In the genomic region with DNA sequence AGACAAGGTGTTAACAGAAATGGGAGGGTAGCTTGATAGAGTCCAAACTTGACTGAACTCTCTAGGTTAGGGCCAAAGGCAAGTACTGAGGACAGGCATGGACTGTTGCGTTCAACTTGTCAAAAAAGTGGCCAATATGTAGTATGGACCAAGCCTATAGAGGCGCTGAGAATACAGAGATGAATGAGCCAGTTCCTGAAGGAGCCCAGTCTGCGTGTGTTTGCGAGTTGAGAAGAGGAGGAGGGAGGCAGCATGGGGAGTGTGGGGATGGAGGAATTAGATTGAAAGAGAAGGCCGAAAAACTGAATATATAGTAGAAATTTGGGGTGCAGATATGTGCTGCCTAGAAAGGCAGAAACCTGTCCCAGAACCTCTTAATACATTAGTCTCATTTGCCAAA, we compare ENCODE assay signal across 8 cellular contexts. TPM values are rescaled to one million over a fixed set of nuclear protein-coding genes. Genes with fewer than 3 reads are reported as not detected.
DNase-seq lines count a peak whose midpoint lies in the region; ATAC-seq and TF ChIP-seq lines count a peak whose summit lies in the region.

No MANE protein-coding gene starts in this region.

- no peak overlapping the region for H4K91ac ChIP-seq in H9 (ENCODE audit: insufficient read length, low read depth, low read length)

- H2BK15ac ChIP-seq in H9 (ENCODE audit: low read depth, low read length): no peak overlapping the region

- H3K9me3 Mint-ChIP-seq in Caco-2 (ENCODE audit: unreplicated experiment): no peaks in the 10 kb centered on the region
- H3K9me3 Mint-ChIP-seq in H9: no peaks in the 10 kb centered on the region; a peak in 1 of 5 replicates
- H3K9me3 Mint-ChIP-seq in endodermal cell: no peaks in the 10 kb centered on the region
- peaks cover 0 to 5% (median 0%) of the 10 kb centered on the region in 11 donors for H3K9me3 Mint-ChIP-seq in naive thymus-derived CD4-positive, alpha-beta T cell

- H3K4me1 Mint-ChIP-seq in Caco-2 (ENCODE audit: low read depth, unreplicated experiment) (peaks cover 15% of the 10 kb centered on the region), H9 (peaks cover 35 to 40% of the 10 kb centered on the region in 2 experiments), endodermal cell (peaks cover 25% of the 10 kb centered on the region)
- peaks cover 23 to 43% (median 41%) of the 10 kb centered on the region in 7 donors for H3K4me1 Mint-ChIP-seq in naive thymus-derived CD4-positive, alpha-beta T cell

- no peaks in the 10 kb centered on the region for H4K20me1 ChIP-seq in H9 (ENCODE audit: control insufficient read depth, insufficient read depth, insufficient read length)

- no peak overlapping the region for H2BK120ac ChIP-seq in H9 (ENCODE audit: low read depth, low read length, poor library complexity, severe bottlenecking)

- no peaks in the 10 kb centered on the region for H3K27me3 ChIP-seq in Caco-2 (replicated peaks; ENCODE audit: control insufficient read depth, insufficient read depth, low read length)
- no peaks in the 10 kb centered on the region for H3K27me3 ChIP-seq in H9 (ENCODE audit: insufficient read depth, low read length)
- no peaks in the 10 kb centered on the region for H3K27me3 ChIP-seq in endodermal cell (ENCODE audit: control insufficient read depth, insufficient read depth, low read length, poor library complexity, severe bottlenecking)
- H3K27me3 ChIP-seq in naive thymus-derived CD4-positive, alpha-beta T cell (ENCODE audit: control insufficient read depth in 2 of 2, insufficient read depth in 2 of 2, low read length in 2 of 2): no peaks in the 10 kb centered on the region

- peak overlapping the region; percentile 47 for H3K4me3 ChIP-seq in Caco-2 (ENCODE audit: low read depth, low read length)
- peak overlapping the region; percentile 95 for H3K4me3 ChIP-seq in endodermal cell (ENCODE audit: low read length)
- peak overlapping the region; percentile 69 for H3K4me3 ChIP-seq in naive thymus-derived CD4-positive, alpha-beta T cell (ENCODE audit: low read length)

- no peak for ATAC-seq in naive thymus-derived CD4-positive, alpha-beta T cell
- no peak for ATAC-seq in HG02763 (IDR thresholded peaks at IDR 0.05; ENCODE audit: unreplicated experiment)

- peaks cover 5% of the 10 kb centered on the region; the same call in 1 of the 2 replicates for H3K79me2 ChIP-seq in H9 (ENCODE audit: insufficient read depth, low read length)

- H4K5ac ChIP-seq in H9 (ENCODE audit: insufficient read length, low read depth, low read length): no peak overlapping the region

- no peak overlapping the region for H2AK5ac ChIP-seq in H9 (ENCODE audit: insufficient read length, low read length)

- no peak overlapping the region for H3K14ac ChIP-seq in H9 (ENCODE audit: insufficient read depth, low read length)

- no peak overlapping the region for H3K23ac ChIP-seq in H9 (ENCODE audit: insufficient read length, low read depth, low read length)

- no peak overlapping the region for H3K18ac ChIP-seq in H9 (ENCODE audit: insufficient read length, low read depth, low read length)

- TF ChIP-seq CTCF in Caco-2 (IDR thresholded peaks at IDR 0.05; ENCODE audit: insufficient read depth in 1 of 2, low read depth in 1 of 2, low read length in 1 of 2, severe bottlenecking in 1 of 2, unreplicated experiment in 1 of 2) (no peak), H9 (conservative IDR thresholded peaks at IDR 0.05) (no peak), endodermal cell (conservative IDR thresholded peaks at IDR 0.05) (no peak)

- no peaks in the 10 kb centered on the region for H3K9me3 ChIP-seq in Caco-2
- no peaks in the 10 kb centered on the region for H3K9me3 ChIP-seq in H9 (ENCODE audit: control insufficient read depth, low read depth, low read length)
- no peaks in the 10 kb centered on the region for H3K9me3 ChIP-seq in endodermal cell (ENCODE audit: control insufficient read depth, low read length)
- no peaks in the 10 kb centered on the region for H3K9me3 ChIP-seq in naive thymus-derived CD4-positive, alpha-beta T cell (ENCODE audit: control insufficient read depth in 2 of 3, low read length in 3 of 3)

- peak overlapping the region; percentile 49 for H3K9ac ChIP-seq in H9 (ENCODE audit: extremely low read depth, insufficient read length, low read length)
- peak overlapping the region; percentile 70 for H3K9ac ChIP-seq in endodermal cell (ENCODE audit: extremely low read depth, low read length, poor library complexity, severe bottlenecking)

- H3K4ac ChIP-seq in H9 (ENCODE audit: low read depth, low read length): no peak overlapping the region

- no peak overlapping the region for H4K8ac ChIP-seq in H9 (replicated peaks; ENCODE audit: insufficient read length, low read depth, low read length)

- H3K79me1 ChIP-seq in H9 (ENCODE audit: insufficient read depth, low read depth, low read length, poor library complexity, severe bottlenecking): no peaks in the 10 kb centered on the region

- H3K27ac ChIP-seq in H9 (ENCODE audit: insufficient read length, low read depth, low read length) (no peak overlapping the region), endodermal cell (ENCODE audit: low read depth, low read length) (peak overlapping the region; percentile 67)
- peak overlapping the region; percentile 62 for H3K27ac ChIP-seq in naive thymus-derived CD4-positive, alpha-beta T cell (ENCODE audit: low read depth, low read length)

- no peak overlapping the region for H3T11ph ChIP-seq in H9 (ENCODE audit: low read length)

- no peak overlapping the region for H2BK5ac ChIP-seq in H9 (ENCODE audit: insufficient read length, low read length)

- H3K27me3 Mint-ChIP-seq in Caco-2 (ENCODE audit: insufficient read depth, unreplicated experiment) (no peaks in the 10 kb centered on the region), H9 (ENCODE audit: low read depth) (no peaks in the 10 kb centered on the region; the same call in 1 of the 2 replicates), endodermal cell (ENCODE audit: insufficient read depth) (no peaks in the 10 kb centered on the region)
- peaks cover 0 to 3% (median 0%) of the 10 kb centered on the region in 5 donors for H3K27me3 Mint-ChIP-seq in naive thymus-derived CD4-positive, alpha-beta T cell

- no peak overlapping the region for H2BK20ac ChIP-seq in H9 (ENCODE audit: low read depth, low read length, poor library complexity, severe bottlenecking)

- peak in 1 of 2 experiments; percentile 35 for DNase-seq in Caco-2
- DNase-seq in H9: no peak
- DNase-seq in RPMI7951 (ENCODE audit: low read depth): peak; percentile 36
- no peak for DNase-seq in endodermal cell
- no peak for DNase-seq in naive thymus-derived CD4-positive, alpha-beta T cell
- no peak for DNase-seq in NCI-H446 treated with DMSO at 0.1 percent for 48 hours (lab: John Stamatoyannopoulos, UW)
- DNase-seq in ecto neural progenitor cell (ENCODE audit: low spot score): no peak

- CTCF ChIA-PET in Caco-2 (lab: Charles Lee): interaction anchor here (1.2 kb wide), 1 partner anchor 153 kb away, joined by 3 read pairs; no protein-coding TSS in a partner anchor
- CTCF ChIA-PET in naive thymus-derived CD4-positive, alpha-beta T cell (lab: Charles Lee): no interaction called here

- POLR2A ChIA-PET in Caco-2 (lab: Charles Lee): no interaction called here
- POLR2A ChIA-PET in naive thymus-derived CD4-positive, alpha-beta T cell (lab: Charles Lee): interaction anchor here (2.1 kb wide), 1 partner anchor 80 kb away, joined by 11 read pairs; no protein-coding TSS in a partner anchor

- H3K23me2 ChIP-seq in H9 (ENCODE audit: insufficient read length, low read depth, low read length, poor library complexity, severe bottlenecking): peaks cover 10% of the 10 kb centered on the region

- BruUV-seq in Caco-2 (replicated peaks; lab: Mats Ljungman, UMichigan): no TSS peak

- no CpG with 5 or more reads among the region's 5 CpGs for WGBS in H9 (ENCODE audit: extremely low coverage, insufficient read length, low lambda C conversion rate)
- WGBS in endodermal cell (ENCODE audit: insufficient coverage in 1 of 2, insufficient read length in 1 of 2), 2 experiments: 20% methylated on average over 5 of the region's 5 CpGs

- intact Hi-C loops in Caco-2 (cut with micrococcal nuclease; ENCODE audit: unreplicated experiment): loop anchor here (1.0 to 5.0 kb wide), 8 partner anchors 63 to 433 kb away; no protein-coding TSS in a partner anchor
- intact Hi-C loops in naive thymus-derived CD4-positive, alpha-beta T cell (cut with micrococcal nuclease): loop anchor here (1.0 to 10.0 kb wide), 21 partner anchors 29 to 1739 kb away; a partner anchor contains a TSS

- no peak overlapping the region for H2BK12ac ChIP-seq in H9 (ENCODE audit: insufficient read length, low read depth, low read length)

- H3K36me3 ChIP-seq in Caco-2 (ENCODE audit: control insufficient read depth, insufficient read depth, low read length) (no peaks in the 10 kb centered on the region), endodermal cell (ENCODE audit: control insufficient read depth, insufficient read depth, low read length) (no peaks in the 10 kb centered on the region)
- H3K36me3 ChIP-seq in naive thymus-derived CD4-positive, alpha-beta T cell (ENCODE audit: control insufficient read depth in 2 of 3, insufficient read depth in 3 of 3, low read length in 3 of 3): peaks cover 0 to 5% (median 0%) of the 10 kb centered on the region in 3 experiments

- H3K4me3 Mint-ChIP-seq in Caco-2 (ENCODE audit: unreplicated experiment) (peak overlapping the region; percentile 80), H9 (peak overlapping the region; percentile 92 to 93), endodermal cell (peak overlapping the region; percentile 86)
- H3K4me3 Mint-ChIP-seq in naive thymus-derived CD4-positive, alpha-beta T cell: peak overlapping the region; percentile 87 to 95 (median 94)

- H2AFZ ChIP-seq in H9 (ENCODE audit: low read length): no peak overlapping the region

- no peak overlapping the region for H3K56ac ChIP-seq in H9 (ENCODE audit: insufficient read length, low read depth, low read length)

- peak overlapping the region; percentile 99 for H3K4me2 ChIP-seq in H9 (ENCODE audit: insufficient read depth, insufficient read length, low read length)

- H3K27ac Mint-ChIP-seq in Caco-2 (ENCODE audit: unreplicated experiment) (peak overlapping the region; percentile 87), H9 (peak overlapping the region; percentile 1 to 78 (median 24); a peak in 4 of 7 replicates), endodermal cell (peak overlapping the region; percentile 94)
- peak overlapping the region; percentile 88 to 98 (median 95) for H3K27ac Mint-ChIP-seq in naive thymus-derived CD4-positive, alpha-beta T cell

- peaks cover 7% of the 10 kb centered on the region; the same call in 1 of the 2 replicates for H3K4me1 ChIP-seq in Caco-2
- H3K4me1 ChIP-seq in H9 (ENCODE audit: insufficient read depth, low read length): peaks cover 4% of the 10 kb centered on the region; the same call in 1 of the 2 replicates
- no peaks in the 10 kb centered on the region for H3K4me1 ChIP-seq in endodermal cell (ENCODE audit: control insufficient read depth, insufficient read depth, low read length)
- H3K4me1 ChIP-seq in naive thymus-derived CD4-positive, alpha-beta T cell (ENCODE audit: control insufficient read depth in 2 of 2, insufficient read depth in 2 of 2, low read length in 2 of 2): peaks cover 2 to 30% of the 10 kb centered on the region in 2 donors

- H3K36me3 Mint-ChIP-seq in Caco-2 (ENCODE audit: insufficient read depth, unreplicated experiment) (peaks cover 5% of the 10 kb centered on the region), H9 (ENCODE audit: insufficient read depth in 1 of 3, low read depth in 3 of 3) (peaks cover 0 to 1% (median 0%) of the 10 kb centered on the region in 3 experiments; a peak in 2 of 7 replicates), endodermal cell (ENCODE audit: low read depth) (no peaks in the 10 kb centered on the region)
- H3K36me3 Mint-ChIP-seq in naive thymus-derived CD4-positive, alpha-beta T cell: peaks cover 0 to 13% (median 0%) of the 10 kb centered on the region in 5 donors

RNA-seq across cellular contexts. Expression of a gene that starts 0.6 kb away (rescaled TPM):
- total RNA-seq in Caco-2 (2022) (75.0 and 77.8 TPM in 2 replicates), H9 (2021) (70.3 and 73.7 TPM in 2 replicates), endodermal cell (10 to 100 TPM; 79.3 to 82.0 TPM)
- total RNA-seq in RPMI7951 (2014; rRNA removed; shearing (Covaris generic)): 9.5 and 12.0 TPM in 2 replicates
- polyA plus RNA-seq in endodermal cell (2013, experiment 1 of 2): 34.5 TPM
- polyA plus RNA-seq in endodermal cell (2013, experiment 2 of 2): 33.8 TPM
- 10 to 100 TPM; 35.2 to 76.4 (median 46.1) TPM for total RNA-seq in naive thymus-derived CD4-positive, alpha-beta T cell
- 10 to 100 TPM; 16.9 to 27.1 TPM for polyA plus RNA-seq in naive thymus-derived CD4-positive, alpha-beta T cell

Comparison
In these comparisons a context has a peak if more than half of its experiments do, and no peak if none do; other contexts are left out.
1. H3K27ac Mint-ChIP-seq: peak in every context shown above with its lines; median percentile 95 in naive thymus-derived CD4-positive, alpha-beta T cell; 94 in endodermal cell; 87 in Caco-2; 24 in H9.